23 cellular contexts compared by ENCODE assay signal in genomic region chr2:201913197-201913596, GRCh38.
"Had no signal": no experiment of that assay in that cellular context is flagged by ENCODE, and none has a peak within 500 bp of the region (broad histone marks: within the 10 kb centered on the region; RNA-seq: fewer than 3 reads in every experiment).

No MANE protein-coding gene starts in this region.

- H3K4me3 ChIP-seq: body of pancreas, esophagus squamous epithelium, gastroesophageal sphincter, mucosa of descending colon, right lobe of liver, skin epidermis, thyroid gland, upper lobe of right lung had no signal

- H3K9me3 ChIP-seq: body of pancreas, esophagus squamous epithelium, gastroesophageal sphincter, mucosa of descending colon, right lobe of liver, thyroid gland, upper lobe of right lung had no signal

- H3K9me3 Mint-ChIP-seq: activated CD4-positive, alpha-beta T cell treated with anti-CD3 and anti-CD28 coated beads, Interleukin-2, amount 10 ng/mL, durations not matched to agents 7 days and 5 days; activated CD8-positive, alpha-beta T cell treated with anti-CD3 and anti-CD28 coated beads for 36 hours; activated naive CD8-positive, alpha-beta T cell treated with anti-CD3 and anti-CD28 coated beads, Interleukin-2, amount 50 U/mL, for 24 hours; activated T-helper 1 cell treated with anti-CD3 and anti-CD28 coated beads, Interleukin-12 subunit alpha, Interleukin-12 subunit beta, Interleukin-2, Interleukin-4 antibody, amounts not matched to agents 30 ng/mL and 10 ng/mL and 1 ng/mL, durations not matched to agents 14 hours and 24 hours and 36 hours; effector memory CD8-positive, alpha-beta T cell; neural crest cell; stimulated activated naive CD8-positive, alpha-beta T cell treated with anti-CD3 and anti-CD28 coated beads, Interleukin-15, Interleukin-2, amounts not matched to agents 100 ng/mL and 50 ng/mL, for 24 hours had no signal

- DNase-seq: activated CD4-positive, alpha-beta T cell treated with anti-CD3 and anti-CD28 coated beads, Interleukin-2, amount 10 ng/mL, durations not matched to agents 7 days and 5 days; activated CD4-positive, CD25-positive, alpha-beta regulatory T cell treated with anti-CD3 and anti-CD28 coated beads, Interleukin-2, amount 50 U/mL, for 72 hours; activated CD8-positive, alpha-beta T cell treated with anti-CD3 and anti-CD28 coated beads for 36 hours; activated gamma-delta T cell; activated naive CD4-positive, alpha-beta T cell treated with anti-CD3 and anti-CD28 coated beads, Interleukin-2, amount 50 U/mL, for 16 hours; activated naive CD8-positive, alpha-beta T cell treated with anti-CD3 and anti-CD28 coated beads, Interleukin-2, amount 50 U/mL, for 24 hours; body of pancreas; effector memory CD8-positive, alpha-beta T cell; esophagus squamous epithelium; head of caudate nucleus; mucosa of descending colon; occipital lobe; posterior cingulate gyrus; right lobe of liver; stimulated activated CD4-positive, alpha-beta T cell treated with anti-CD3 and anti-CD28 coated beads, Interleukin-1b, Interleukin-23, amount 100 ng/mL, for 48 hours; substantia nigra; thyroid gland; upper lobe of right lung had no signal

- H3K4me1 ChIP-seq: body of pancreas, esophagus squamous epithelium, right lobe of liver, thyroid gland had no signal

- H3K4me3 Mint-ChIP-seq: activated CD4-positive, alpha-beta T cell treated with anti-CD3 and anti-CD28 coated beads, Interleukin-2, amount 10 ng/mL, durations not matched to agents 7 days and 5 days; activated CD8-positive, alpha-beta T cell treated with anti-CD3 and anti-CD28 coated beads for 36 hours; activated naive CD8-positive, alpha-beta T cell treated with anti-CD3 and anti-CD28 coated beads, Interleukin-2, amount 50 U/mL, for 24 hours; activated T-helper 1 cell treated with anti-CD3 and anti-CD28 coated beads, Interleukin-12 subunit alpha, Interleukin-12 subunit beta, Interleukin-2, Interleukin-4 antibody, amounts not matched to agents 30 ng/mL and 10 ng/mL and 1 ng/mL, durations not matched to agents 14 hours and 24 hours and 36 hours; effector memory CD8-positive, alpha-beta T cell; neural crest cell; stimulated activated naive CD8-positive, alpha-beta T cell treated with anti-CD3 and anti-CD28 coated beads, Interleukin-15, Interleukin-2, amounts not matched to agents 100 ng/mL and 50 ng/mL, for 24 hours had no signal

- H3K36me3 ChIP-seq: esophagus squamous epithelium, gastroesophageal sphincter, right lobe of liver, thyroid gland, upper lobe of right lung had no signal

- H3K27me3 Mint-ChIP-seq: activated CD8-positive, alpha-beta T cell treated with anti-CD3 and anti-CD28 coated beads for 36 hours; activated naive CD8-positive, alpha-beta T cell treated with anti-CD3 and anti-CD28 coated beads, Interleukin-2, amount 50 U/mL, for 24 hours; effector memory CD8-positive, alpha-beta T cell; stimulated activated naive CD8-positive, alpha-beta T cell treated with anti-CD3 and anti-CD28 coated beads, Interleukin-15, Interleukin-2, amounts not matched to agents 100 ng/mL and 50 ng/mL, for 24 hours had no signal

- H3K27ac Mint-ChIP-seq: activated CD4-positive, alpha-beta T cell treated with anti-CD3 and anti-CD28 coated beads, Interleukin-2, amount 10 ng/mL, durations not matched to agents 7 days and 5 days; activated CD8-positive, alpha-beta T cell treated with anti-CD3 and anti-CD28 coated beads for 36 hours; activated naive CD8-positive, alpha-beta T cell treated with anti-CD3 and anti-CD28 coated beads, Interleukin-2, amount 50 U/mL, for 24 hours; activated T-helper 1 cell treated with anti-CD3 and anti-CD28 coated beads, Interleukin-12 subunit alpha, Interleukin-12 subunit beta, Interleukin-2, Interleukin-4 antibody, amounts not matched to agents 30 ng/mL and 10 ng/mL and 1 ng/mL, durations not matched to agents 14 hours and 24 hours and 36 hours; effector memory CD8-positive, alpha-beta T cell; stimulated activated naive CD8-positive, alpha-beta T cell treated with anti-CD3 and anti-CD28 coated beads, Interleukin-15, Interleukin-2, amounts not matched to agents 100 ng/mL and 50 ng/mL, for 24 hours had no signal

- H3K27ac ChIP-seq: body of pancreas, esophagus squamous epithelium, gastroesophageal sphincter, right lobe of liver, skin epidermis, thyroid gland, upper lobe of right lung had no signal

- H3K27me3 ChIP-seq: body of pancreas, esophagus squamous epithelium, gastroesophageal sphincter, right lobe of liver, thyroid gland, upper lobe of right lung had no signal
